ENCODE assay signal across 9 cellular contexts in the genomic region with DNA sequence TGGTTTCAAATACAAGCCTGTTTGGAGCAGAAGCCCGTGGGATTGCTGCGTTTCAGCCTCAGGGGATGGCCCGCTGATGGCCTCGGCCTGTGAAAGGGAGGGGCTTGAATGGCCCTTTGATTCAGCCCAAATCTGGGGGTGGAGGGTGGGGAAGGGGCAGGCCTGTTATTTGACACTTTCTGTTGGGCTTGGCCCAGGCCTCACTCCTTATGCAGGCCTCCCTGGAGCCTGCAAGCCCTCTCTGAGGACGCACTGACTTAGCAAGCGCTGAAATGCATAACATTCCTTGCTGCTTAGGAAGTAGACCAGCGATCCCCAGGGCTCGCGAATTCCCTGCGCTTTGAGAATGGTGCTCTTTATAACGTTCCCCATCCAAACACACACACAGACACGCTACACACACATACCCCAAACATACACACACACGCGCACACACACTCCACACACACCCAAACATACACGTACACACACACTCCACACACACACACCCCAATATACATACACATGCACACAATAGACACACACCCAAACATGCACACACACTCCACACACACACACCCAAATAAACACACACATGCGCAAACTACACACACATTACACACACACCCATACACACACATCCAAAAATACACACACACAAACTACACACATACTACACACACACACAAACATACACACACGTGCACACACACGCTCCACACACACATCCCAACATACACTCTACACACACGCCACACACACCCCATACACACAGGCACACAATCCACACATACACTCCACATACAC. TPM values are rescaled to one million over a fixed set of nuclear protein-coding genes. Genes with fewer than 3 reads are reported as not detected.
A peak's percentile ranks its signal among the peaks of the same experiment; 100 is the strongest.
DNase-seq lines count a peak whose midpoint lies in the region; ATAC-seq and TF ChIP-seq lines count a peak whose summit lies in the region.
"Had no signal": no experiment of that assay in that cellular context is flagged by ENCODE, and none has a peak within 500 bp of the region (broad histone marks: within the 10 kb centered on the region; RNA-seq: fewer than 3 reads in every experiment).

No MANE protein-coding gene starts in this region.

- no peak overlapping the region for H3K27ac Mint-ChIP-seq in CD14-positive monocyte

- H3K27ac ChIP-seq in foreskin keratinocyte, result no peak overlapping the region
- H3K27ac ChIP-seq in ovary, result peak overlapping the region in 1 of 2 donors; percentile 71
- H3K27ac ChIP-seq: KMS-11 had no signal

- DNase-seq in GM03348 (ENCODE audit: low spot score), result peak; percentile 93
- DNase-seq in RPMI7951 (ENCODE audit: low read depth), result peak; percentile 98
- DNase-seq in foreskin keratinocyte, result peak; percentile 66 to 86
- DNase-seq in ovary, result peak; percentile 88 to 91 (median 91)
- DNase-seq in CD14-positive monocyte (ENCODE audit: low spot score), result no peak
- DNase-seq in SHP77 treated with DMSO at 0.1 percent for 48 hours (lab: John Stamatoyannopoulos, UW), result no peak

- H3K36me3 Mint-ChIP-seq in CD14-positive monocyte, result peaks cover 8 to 14% of the 10 kb centered on the region in 2 donors

- no peak for TF ChIP-seq POLR2A in ovary (IDR thresholded peaks at IDR 0.05)

- no peak overlapping the region for H3K4me3 Mint-ChIP-seq in CD14-positive monocyte

- WGBS in ovary, 3 donors, result 14 to 22% (median 18%) methylated on average over 19 of the region's 19 CpGs

- peaks cover 6% of the 10 kb centered on the region for H3K4me1 ChIP-seq in foreskin keratinocyte
- H3K4me1 ChIP-seq in ovary (ENCODE audit: insufficient read depth), result peaks cover 7% of the 10 kb centered on the region

- no peaks in the 10 kb centered on the region for H3K36me3 ChIP-seq in ovary

- H3K27me3 Mint-ChIP-seq in CD14-positive monocyte (ENCODE audit: low read depth in 3 of 3), result no peaks in the 10 kb centered on the region

- H3K9me3 ChIP-seq in ovary, result no peaks in the 10 kb centered on the region

- intact Hi-C loops in ovary (cut with DNase I) (loop anchor here in 1 of 4 donors (10.0 kb wide), 1 partner anchor 382 kb away; no protein-coding TSS in a partner anchor), CD14-positive monocyte (cut with micrococcal nuclease) (loop anchor here (5.0 to 10.0 kb wide), 2 partner anchors 34 to 52 kb away; a partner anchor contains a TSS)

- ATAC-seq in foreskin keratinocyte, result peak; percentile 88
- ATAC-seq in GM21360 (IDR thresholded peaks at IDR 0.05; ENCODE audit: unreplicated experiment), result no peak
- ATAC-seq in GM21515 (IDR thresholded peaks at IDR 0.05; ENCODE audit: unreplicated experiment), result no peak

- TF ChIP-seq CTCF in foreskin keratinocyte (conservative IDR thresholded peaks at IDR 0.05), result no peak
- TF ChIP-seq CTCF in ovary (IDR thresholded peaks at IDR 0.05), result no peak
- TF ChIP-seq CTCF in CD14-positive monocyte (IDR thresholded peaks at IDR 0.05), result no peak

- H3K9me3 Mint-ChIP-seq in CD14-positive monocyte, result peaks cover 4 to 8% (median 6%) of the 10 kb centered on the region in 7 donors

- H3K4me1 Mint-ChIP-seq in CD14-positive monocyte, result peaks cover 13% of the 10 kb centered on the region

- H3K4me3 ChIP-seq in ovary, result peak overlapping the region; percentile 17

- no peak for TF ChIP-seq EP300 in ovary (IDR thresholded peaks at IDR 0.05)

- H3K27me3 ChIP-seq in foreskin keratinocyte (no peaks in the 10 kb centered on the region), ovary (no peaks in the 10 kb centered on the region)

RNA-seq across cellular contexts. Expression of a gene that starts 29.6 kb away (rescaled TPM):
- 0.10 TPM in 1 of 2 replicates, not detected in the other for total RNA-seq in RPMI7951 (2014; rRNA removed; shearing (Covaris generic))
- total RNA-seq in foreskin keratinocyte (not detected in 2 replicates), ovary (1 to 10 TPM in 1 of 7 donors, under 1 TPM in 3, not detected in 3; 0.08 to 1.4 (median 0.23) TPM)
- polyA plus RNA-seq in foreskin keratinocyte (not detected in 2 replicates), ovary (under 1 TPM; 0.10 to 0.35 TPM), CD14-positive monocyte (1 to 10 TPM; 1.1 to 1.2 TPM)

RNA-seq across cellular contexts. Expression of a gene that starts 51.4 kb away (rescaled TPM):
- total RNA-seq in RPMI7951 (2014; rRNA removed; shearing (Covaris generic)), result 6.1 and 14.4 TPM in 2 replicates
- total RNA-seq in foreskin keratinocyte (0.21 and 0.27 TPM in 2 replicates), ovary (10 to 100 TPM in 4 of 7 donors, 1 to 10 TPM in 3; 7.0 to 24.0 (median 10.1) TPM)
- polyA plus RNA-seq in foreskin keratinocyte (0.06 and 0.07 TPM in 2 replicates), ovary (10 to 100 TPM in 1 of 2 donors, 1 to 10 TPM in 1; 5.0 to 10.1 TPM), CD14-positive monocyte (100 to 1,000 TPM in 1 of 2 donors, 10 to 100 TPM in 1; 62.2 to 117 TPM)

Comparison
In these comparisons a context has a peak if more than half of its experiments do, and no peak if none do; other contexts are left out.
1. DNase-seq: peak in GM03348 (single experiment), RPMI7951 (single experiment), foreskin keratinocyte (2 of 2) and ovary (5 of 5); none in CD14-positive monocyte (single experiment) and SHP77 treated with DMSO at 0.1 percent for 48 hours (single experiment).